ENCODE assay signal across 21 cellular contexts in genomic region chr21:42000908-42001307, GRCh38.
"Had no signal": no experiment of that assay in that cellular context is flagged by ENCODE, and none has a peak within 500 bp of the region (broad histone marks: within the 10 kb centered on the region; RNA-seq: fewer than 3 reads in every experiment).

No MANE protein-coding gene starts in this region.

- H3K4me3 ChIP-seq: gastroesophageal sphincter, heart left ventricle, lung, suprapubic skin, transverse colon, uterus had no signal

- H3K27ac ChIP-seq: gastroesophageal sphincter, heart left ventricle, suprapubic skin, transverse colon, uterus had no signal

- DNase-seq: activated CD4-positive, alpha-beta T cell treated with anti-CD3 and anti-CD28 coated beads for 48 hours; activated gamma-delta T cell treated with Interleukin-2 at 50 U/mL for 16 hours; activated T-cell treated with anti-CD3 and anti-CD28 coated beads for 4 hours; effector CD8-positive, alpha-beta T cell; heart left ventricle; kidney; midbrain; nephron progenitor cell; nucleus accumbens; retina; stimulated activated naive CD8-positive, alpha-beta T cell treated with anti-CD3 and anti-CD28 coated beads, Interleukin-15, amount 100 ng/mL, for 72 hours; SW 1271; transverse colon; uterus had no signal

- H3K27me3 Mint-ChIP-seq: dendritic cell treated with granulocyte-macrophage colony-stimulating factor and Interleukin-4, amounts not matched to agents 40 ng/mL and 50 ng/mL, for 4 days; stimulated activated naive CD8-positive, alpha-beta T cell treated with anti-CD3 and anti-CD28 coated beads, Interleukin-15, amount 100 ng/mL, for 72 hours had no signal

- H3K9me3 Mint-ChIP-seq: dendritic cell treated with granulocyte-macrophage colony-stimulating factor and Interleukin-4, amounts not matched to agents 40 ng/mL and 50 ng/mL, for 4 days had no signal

- ATAC-seq: esophagus mucosa; gastroesophageal sphincter; heart left ventricle; left lobe of liver; stimulated activated naive CD8-positive, alpha-beta T cell treated with anti-CD3 and anti-CD28 coated beads, Interleukin-15, amount 100 ng/mL, for 72 hours; WTC11 had no signal

- H3K9me3 ChIP-seq: gastroesophageal sphincter, heart left ventricle, suprapubic skin, transverse colon, uterus had no signal

- H3K27me3 ChIP-seq: gastroesophageal sphincter, heart left ventricle, suprapubic skin, transverse colon, uterus had no signal

- H3K4me3 Mint-ChIP-seq: dendritic cell treated with granulocyte-macrophage colony-stimulating factor and Interleukin-4, amounts not matched to agents 40 ng/mL and 50 ng/mL, for 4 days; nephron progenitor cell; WTC11 had no signal

- H3K27ac Mint-ChIP-seq: dendritic cell treated with granulocyte-macrophage colony-stimulating factor and Interleukin-4, amounts not matched to agents 40 ng/mL and 50 ng/mL, for 4 days; nephron progenitor cell; WTC11 had no signal

- H3K36me3 ChIP-seq: uterus had no signal

- H3K4me1 ChIP-seq: gastroesophageal sphincter, transverse colon, uterus had no signal
